9 cellular contexts compared by ENCODE assay signal in the genomic region with DNA sequence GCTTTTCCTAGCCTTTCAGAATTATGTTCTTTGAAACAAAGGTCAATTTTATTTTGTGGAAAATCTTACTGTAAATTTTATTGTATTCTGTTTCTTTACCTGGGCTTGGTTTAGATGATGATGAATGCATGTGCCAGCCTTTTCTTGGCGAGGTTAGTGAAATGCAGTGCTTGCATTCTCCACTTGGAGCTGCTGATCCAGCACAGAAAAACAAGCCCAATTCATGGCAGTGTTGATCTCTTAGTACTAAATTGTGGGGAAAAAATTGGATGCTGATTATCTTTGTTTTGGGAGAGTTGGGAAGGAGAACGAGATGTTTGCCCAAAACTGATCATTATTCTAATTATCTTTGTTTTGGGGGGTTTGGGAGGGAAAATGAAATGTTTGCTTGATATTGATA. TPM values are rescaled to one million over a fixed set of nuclear protein-coding genes. Genes with fewer than 3 reads are reported as not detected.
DNase-seq lines count a peak whose midpoint lies in the region; ATAC-seq and TF ChIP-seq lines count a peak whose summit lies in the region.
"Had no signal": no experiment of that assay in that cellular context is flagged by ENCODE, and none has a peak within 500 bp of the region (broad histone marks: within the 10 kb centered on the region; RNA-seq: fewer than 3 reads in every experiment).

No MANE protein-coding gene starts in this region.

- H3K36me3 ChIP-seq in gastroesophageal sphincter (peaks cover 0 to 5% of the 10 kb centered on the region in 2 donors), thyroid gland (no peaks in the 10 kb centered on the region)

- CTCF ChIA-PET in activated naive CD4-positive, alpha-beta T cell treated with anti-CD3 and anti-CD28 coated beads for 36 hours (lab: Charles Lee) = interaction anchor here (2.7 kb wide), 1 partner anchor 10 kb away, joined by 16 read pairs; no protein-coding TSS in a partner anchor

- H3K27me3 ChIP-seq in gastroesophageal sphincter = no peaks in the 10 kb centered on the region
- no peaks in the 10 kb centered on the region for H3K27me3 ChIP-seq in thyroid gland

- H3K36me3 Mint-ChIP-seq in activated naive CD4-positive, alpha-beta T cell treated with anti-CD3 and anti-CD28 coated beads for 36 hours (ENCODE audit: low read depth) = peaks cover 2% of the 10 kb centered on the region

- H3K9me3 Mint-ChIP-seq in activated naive CD4-positive, alpha-beta T cell treated with anti-CD3 and anti-CD28 coated beads for 36 hours = no peaks in the 10 kb centered on the region

- H3K4me1 Mint-ChIP-seq in activated naive CD4-positive, alpha-beta T cell treated with anti-CD3 and anti-CD28 coated beads for 36 hours (ENCODE audit: low read depth) = peaks cover 29% of the 10 kb centered on the region

- H3K4me1 ChIP-seq in gastroesophageal sphincter (peaks cover 0 to 50% (median 4%) of the 10 kb centered on the region in 3 donors), thyroid gland (peaks cover 3 to 4% of the 10 kb centered on the region in 2 donors)

- H3K4me3 ChIP-seq in gastroesophageal sphincter (no peak overlapping the region), thyroid gland (replicated peaks in 1 of 3) (no peak overlapping the region)
- H3K4me3 ChIP-seq: lung had no signal

- H3K27ac ChIP-seq in gastroesophageal sphincter (no peak overlapping the region), thyroid gland (no peak overlapping the region)

- intact Hi-C loops in activated naive CD4-positive, alpha-beta T cell treated with anti-CD3 and anti-CD28 coated beads for 36 hours (cut with micrococcal nuclease) = no loop called here
- intact Hi-C loops in thyroid gland (cut with DNase I) = loop anchor here (5.0 kb wide), 1 partner anchor 214 kb away; no protein-coding TSS in a partner anchor

- H3K27ac Mint-ChIP-seq in activated naive CD4-positive, alpha-beta T cell treated with anti-CD3 and anti-CD28 coated beads for 36 hours = no peak overlapping the region

- no peak overlapping the region for H3K4me3 Mint-ChIP-seq in activated naive CD4-positive, alpha-beta T cell treated with anti-CD3 and anti-CD28 coated beads for 36 hours

- DNase-seq in activated naive CD4-positive, alpha-beta T cell treated with anti-CD3 and anti-CD28 coated beads for 36 hours = peak; percentile 30
- DNase-seq in activated naive CD4-positive, alpha-beta T cell (lab: John Stamatoyannopoulos, UW) = no peak
- peak; percentile 41 for DNase-seq in RPMI7951 (ENCODE audit: low read depth)
- peak; percentile 37 to 40 for DNase-seq in thyroid gland
- DNase-seq in germinal center (ENCODE audit: low spot score) = no peak

- TF ChIP-seq CTCF in gastroesophageal sphincter (IDR thresholded peaks at IDR 0.05) (peak; percentile 51 to 74 (median 60)), thyroid gland (IDR thresholded peaks at IDR 0.05) (peak in 5 of 6 experiments; percentile 46 to 67 (median 63))

- TF ChIP-seq POLR2A in gastroesophageal sphincter (IDR thresholded peaks at IDR 0.05) (no peak), thyroid gland (IDR thresholded peaks at IDR 0.05) (no peak)

- WGBS in gastroesophageal sphincter (ENCODE audit: low coverage in 1 of 2), 2 donors = 39 to 42% methylated on average over 2 of the region's 2 CpGs
- WGBS in thyroid gland, 2 donors = 57 to 59% methylated on average over 2 of the region's 2 CpGs

- no peaks in the 10 kb centered on the region for H3K27me3 Mint-ChIP-seq in activated naive CD4-positive, alpha-beta T cell treated with anti-CD3 and anti-CD28 coated beads for 36 hours (ENCODE audit: low read depth)

- H3K9me3 ChIP-seq in gastroesophageal sphincter (no peaks in the 10 kb centered on the region), thyroid gland (no peaks in the 10 kb centered on the region)

- no peak for ATAC-seq in gastroesophageal sphincter
- ATAC-seq in HG03039 (IDR thresholded peaks at IDR 0.05; ENCODE audit: unreplicated experiment) = no peak
- no peak for ATAC-seq in HG03342 (IDR thresholded peaks at IDR 0.05; ENCODE audit: unreplicated experiment)

- TF ChIP-seq EP300 in gastroesophageal sphincter (IDR thresholded peaks at IDR 0.05) = no peak

RNA-seq across cellular contexts. Expression of a gene that starts 3.7 kb away (rescaled TPM):
- total RNA-seq in activated naive CD4-positive, alpha-beta T cell treated with anti-CD3 and anti-CD28 coated beads for 36 hours = 1 to 10 TPM; 7.3 to 7.9 TPM
- total RNA-seq in RPMI7951 (2014; rRNA removed; shearing (Covaris generic)) = 8.8 and 9.4 TPM in 2 replicates
- total RNA-seq in gastroesophageal sphincter (100 to 1,000 TPM in 1 of 4 donors, 10 to 100 TPM in 3; 41.1 to 106 (median 60.0) TPM), thyroid gland (10 to 100 TPM; 18.4 to 24.1 (median 20.8) TPM)

RNA-seq across cellular contexts. Expression of a gene that starts 35.5 kb away (rescaled TPM):
- 10 to 100 TPM; 35.8 to 36.1 TPM for total RNA-seq in activated naive CD4-positive, alpha-beta T cell treated with anti-CD3 and anti-CD28 coated beads for 36 hours
- total RNA-seq in RPMI7951 (2014; rRNA removed; shearing (Covaris generic)) = 18.2 and 21.1 TPM in 2 replicates
- total RNA-seq in gastroesophageal sphincter (1 to 10 TPM; 1.4 to 3.7 (median 2.5) TPM), thyroid gland (1 to 10 TPM; 1.2 to 1.8 (median 1.7) TPM)

Comparison
In these comparisons a context has a peak if more than half of its experiments do, and no peak if none do; other contexts are left out.
1. DNase-seq: peak in activated naive CD4-positive, alpha-beta T cell treated with anti-CD3 and anti-CD28 coated beads for 36 hours (single experiment), RPMI7951 (single experiment) and thyroid gland (2 of 2); none in activated naive CD4-positive, alpha-beta T cell (0 of 4) and germinal center (single experiment).